In genomic region chr5:142784405-142784955, GRCh38 we compare ENCODE assay signal across 12 cellular contexts. TPM values are rescaled to one million over a fixed set of nuclear protein-coding genes. Genes with fewer than 3 reads are reported as not detected.
DNase-seq lines count a peak whose midpoint lies in the region; ATAC-seq, FAIRE-seq and TF ChIP-seq lines count a peak whose summit lies in the region.
"Had no signal": no experiment of that assay in that cellular context is flagged by ENCODE, and none has a peak within 500 bp of the region (broad histone marks: within the 10 kb centered on the region; RNA-seq: fewer than 3 reads in every experiment).

No MANE protein-coding gene starts in this region.

- H3K4me1 ChIP-seq in SK-N-SH (ENCODE audit: control insufficient read depth in 1 of 2, insufficient read depth in 2 of 2, low read depth in 1 of 2, low read length in 1 of 2) (peaks cover 28 to 49% of the 10 kb centered on the region in 2 experiments; a peak in 3 of 4 replicates), skeletal muscle tissue (ENCODE audit: control insufficient read depth in 3 of 3, insufficient read depth in 3 of 3, low read length in 3 of 3) (peaks cover 22 to 28% (median 26%) of the 10 kb centered on the region in 3 donors)
- H3K4me1 ChIP-seq: parathyroid adenoma had no signal

- H3K9me2 ChIP-seq in SK-N-SH, result no peaks in the 10 kb centered on the region

- H3K27me3 Mint-ChIP-seq in dendritic cell treated with granulocyte-macrophage colony-stimulating factor and Interleukin-4, amounts not matched to agents 40 ng/mL and 50 ng/mL, for 4 days, result no peaks in the 10 kb centered on the region

- no peaks in the 10 kb centered on the region for H3F3A ChIP-seq in SK-N-SH (replicated peaks; ENCODE audit: insufficient read depth)

- intact Hi-C loops in dendritic cell treated with granulocyte-macrophage colony-stimulating factor and Interleukin-4, amounts not matched to agents 40 ng/mL and 50 ng/mL, for 4 days (cut with micrococcal nuclease), result no loop called here

- no peak for DNase-seq in SK-N-SH
- peak; percentile 61 for DNase-seq in NB4 (ENCODE audit: low read depth)
- no peak for DNase-seq in GM19240 (ENCODE audit: insufficient read length, low spot score)
- no peak for DNase-seq in globus pallidus (ENCODE audit: low spot score)
- no peak for DNase-seq in GM12891 (ENCODE audit: insufficient read length, low spot score)

- no peak for TF ChIP-seq POLR2A in NB4 (IDR thresholded peaks at IDR 0.05; ENCODE audit: extremely low read depth, insufficient read length)
- no peak for TF ChIP-seq POLR2A in GM12891 (IDR thresholded peaks at IDR 0.05; ENCODE audit: low read depth, low read length)

- H3K27ac ChIP-seq in SK-N-SH (ENCODE audit: low read depth in 2 of 2, low read length in 1 of 2), result peak overlapping the region; percentile 17 to 93; a peak in 3 of 4 replicates
- H3K27ac ChIP-seq in skeletal muscle tissue (ENCODE audit: low read depth, low read length), result peak overlapping the region; percentile 43

- no peak overlapping the region for H3K4me3 Mint-ChIP-seq in dendritic cell treated with granulocyte-macrophage colony-stimulating factor and Interleukin-4, amounts not matched to agents 40 ng/mL and 50 ng/mL, for 4 days

- H4K20me1 ChIP-seq in SK-N-SH (ENCODE audit: insufficient read depth), result no peaks in the 10 kb centered on the region

- H3K36me3 ChIP-seq in SK-N-SH (replicated peaks in 1 of 2; ENCODE audit: control insufficient read depth in 1 of 2, insufficient read depth in 2 of 2, low read length in 1 of 2), result no peaks in the 10 kb centered on the region
- no peaks in the 10 kb centered on the region for H3K36me3 ChIP-seq in skeletal muscle tissue (ENCODE audit: control insufficient read depth in 3 of 3, insufficient read depth in 3 of 3, low read length in 3 of 3)

- TF ChIP-seq CTCF in SK-N-SH (IDR thresholded peaks at IDR 0.05), result no peak
- TF ChIP-seq CTCF in NB4 (IDR thresholded peaks at IDR 0.05; ENCODE audit: low read depth, low read length), result no peak

- TF ChIP-seq RAD21 in SK-N-SH (IDR thresholded peaks at IDR 0.05; ENCODE audit: low read length), result no peak

- peak overlapping the region; percentile 31; the same call in 1 of the 2 replicates for H2AFZ ChIP-seq in SK-N-SH (ENCODE audit: low read depth)
- H2AFZ ChIP-seq: parathyroid adenoma had no signal

- H3K27ac Mint-ChIP-seq in dendritic cell treated with granulocyte-macrophage colony-stimulating factor and Interleukin-4, amounts not matched to agents 40 ng/mL and 50 ng/mL, for 4 days, result peak overlapping the region; percentile 89

- H3K9ac ChIP-seq in SK-N-SH, result no peak overlapping the region
- no peak overlapping the region for H3K9ac ChIP-seq in skeletal muscle tissue (ENCODE audit: low read depth in 1 of 3, low read length in 3 of 3)
- H3K9ac ChIP-seq: parathyroid adenoma had no signal

- TF ChIP-seq EP300 in SK-N-SH (IDR thresholded peaks at IDR 0.05; ENCODE audit: borderline replicate concordance in 1 of 2, low read depth in 1 of 2, low read length in 1 of 2), result no peak

- no peak for ATAC-seq in SK-N-SH treated with all-trans-retinoic acid at 6 μM for 48 hours

- peaks cover 63% of the 10 kb centered on the region for H3K4me1 Mint-ChIP-seq in dendritic cell treated with granulocyte-macrophage colony-stimulating factor and Interleukin-4, amounts not matched to agents 40 ng/mL and 50 ng/mL, for 4 days (ENCODE audit: low read depth)

- no peak for FAIRE-seq in GM12891 (lab: Jason Lieb, UNC)
- FAIRE-seq: H54, keratinocyte had no signal

- H3K9me3 ChIP-seq in SK-N-SH (no peaks in the 10 kb centered on the region), skeletal muscle tissue (ENCODE audit: control insufficient read depth in 3 of 3, low read length in 3 of 3) (no peaks in the 10 kb centered on the region)

- peak overlapping the region; percentile 53 for H3K4me2 ChIP-seq in SK-N-SH

- H3K36me3 Mint-ChIP-seq in dendritic cell treated with granulocyte-macrophage colony-stimulating factor and Interleukin-4, amounts not matched to agents 40 ng/mL and 50 ng/mL, for 4 days (ENCODE audit: low read depth), result peaks cover 27% of the 10 kb centered on the region
- H3K36me3 Mint-ChIP-seq: brain had no signal

- POLR2A ChIA-PET in SK-N-SH (lab: Yijun Ruan, JAX), result interaction anchor here (0.9 to 2.7 kb wide), 3 partner anchors 11 to 24 kb away, joined by 3 to 15 read pairs (median 8); partner anchors contain the start of gene ARHGAP26

- H3K4me3 ChIP-seq in SK-N-SH (ENCODE audit: low read depth in 2 of 2, low read length in 1 of 2) (no peak overlapping the region), NB4 (ENCODE audit: low read depth, low read length) (no peak overlapping the region), skeletal muscle tissue (ENCODE audit: low read length in 3 of 3) (no peak overlapping the region)

- no peaks in the 10 kb centered on the region for H3K27me3 ChIP-seq in SK-N-SH (ENCODE audit: insufficient read depth)
- H3K27me3 ChIP-seq in skeletal muscle tissue (ENCODE audit: control insufficient read depth in 3 of 3, insufficient read depth in 3 of 3, low read length in 3 of 3), result no peaks in the 10 kb centered on the region

- WGBS in SK-N-SH (ENCODE audit: low lambda C conversion rate), result 89% methylated on average over 7 of the region's 7 CpGs

- CTCF ChIA-PET in SK-N-SH (lab: Yijun Ruan, JAX), result interaction anchor here (0.7 to 2.6 kb wide), 12 partner anchors 13 to 104 kb away, joined by 3 to 15 read pairs (median 4); partner anchors contain the start of gene ARHGAP26

- no peaks in the 10 kb centered on the region for H3K9me3 Mint-ChIP-seq in dendritic cell treated with granulocyte-macrophage colony-stimulating factor and Interleukin-4, amounts not matched to agents 40 ng/mL and 50 ng/mL, for 4 days
- H3K9me3 Mint-ChIP-seq: brain had no signal

- H3K79me2 ChIP-seq in SK-N-SH (ENCODE audit: insufficient read depth), result 0 out of 2 replicates have a peak, but pooled peaks cover 3% of the 10 kb centered on the region

TF ChIP-seq in SK-N-SH, 30 proteins besides CTCF, POLR2A, EP300 and RAD21:
- 0 out of 2 replicates have a peak, but pooled peaks have one; percentile 16 for TF ChIP-seq JUND (IDR thresholded peaks at IDR 0.05)
- no peak for TF ChIP-seq EZH2phosphoT487 (IDR thresholded peaks at IDR 0.05; ENCODE audit: borderline replicate concordance, low read depth)
TF ChIP-seq in SK-N-SH: peak in this region for 1.

TF ChIP-seq in SK-N-SH treated with all-trans-retinoic acid at 6 μM for 48 hours, 23 proteins besides CTCF, POLR2A, EP300 and RAD21 (continues in another document):
- TF ChIP-seq CREB5 (CRISPR knock-in tag; IDR thresholded peaks at IDR 0.05; ENCODE audit: low read depth), result no peak
- TF ChIP-seq ZFP3 (CRISPR knock-in tag; IDR thresholded peaks at IDR 0.05), result no peak

TF ChIP-seq in GM12891, 5 proteins besides CTCF, POLR2A, EP300 and RAD21:
- TF ChIP-seq SPI1 (IDR thresholded peaks at IDR 0.05; ENCODE audit: low read depth, low read length) (no peak), TAF1 (IDR thresholded peaks at IDR 0.05; ENCODE audit: low read depth, low read length) (no peak), POLR2AphosphoS5 (IDR thresholded peaks at IDR 0.05; ENCODE audit: low read depth, low read length) (no peak), PAX5 (IDR thresholded peaks at IDR 0.05; ENCODE audit: insufficient read depth, low read length, severe bottlenecking) (no peak), POU2F2 (IDR thresholded peaks at IDR 0.05; ENCODE audit: low read depth, low read length) (no peak)
TF ChIP-seq in GM12891: peak in this region for 0.

RNA-seq across cellular contexts. Expression of gene ARHGAP26, which starts 14.3 kb away (rescaled TPM):
- 6.1 and 8.4 TPM in 2 replicates for polyA plus RNA-seq in SK-N-SH (2012; rRNA removed)
- polyA plus RNA-seq in SK-N-SH (2012; cell fraction: cytosol; rRNA removed), result 4.4 and 4.6 TPM in 2 replicates
- polyA plus RNA-seq in SK-N-SH (2012; cell fraction: nucleus; rRNA removed), result 19.4 and 33.8 TPM in 2 replicates
- 28.7 TPM for total RNA-seq in skeletal muscle tissue
- 9.8 TPM for polyA plus RNA-seq in GM12891 (2012; ENCODE audit: low read depth, missing spikeins)
